ENCODE assay signal across 1 cellular context in genomic region chr3:9047465-9048346, GRCh38.
TF ChIP-seq lines count a peak whose summit lies in the region.

No MANE protein-coding gene starts in this region.

TF ChIP-seq in H1, 55 proteins besides CTCF, POLR2A, EP300 and RAD21 (continued from another document):
- TF ChIP-seq TBP (IDR thresholded peaks at IDR 0.05; ENCODE audit: low read depth, low read length), result no peak
- no peak for TF ChIP-seq HDAC2 (IDR thresholded peaks at IDR 0.05; ENCODE audit: borderline replicate concordance in 1 of 2, low read depth in 2 of 2, low read length in 2 of 2)
- TF ChIP-seq BACH1 (IDR thresholded peaks at IDR 0.05; ENCODE audit: low read length), result no peak
- no peak for TF ChIP-seq NANOG (IDR thresholded peaks at IDR 0.05; ENCODE audit: insufficient read depth, low read depth, low read length, poor library complexity, severe bottlenecking)
- no peak for TF ChIP-seq PHF8 (conservative IDR thresholded peaks at IDR 0.05; ENCODE audit: low read depth, low read length)
- no peak for TF ChIP-seq JUND (IDR thresholded peaks at IDR 0.05; ENCODE audit: low read length)
- TF ChIP-seq SIRT6 (IDR thresholded peaks at IDR 0.05; ENCODE audit: low read length), result no peak
- TF ChIP-seq GABPA (IDR thresholded peaks at IDR 0.05; ENCODE audit: borderline replicate concordance, insufficient read depth, low read length), result no peak
- TF ChIP-seq TEAD4 (IDR thresholded peaks at IDR 0.05; ENCODE audit: low read depth, low read length), result no peak
- TF ChIP-seq CHD7 (IDR thresholded peaks at IDR 0.05; ENCODE audit: insufficient replicate concordance, low read length), result no peak
